Comparison of ENCODE assay signal across 32 cellular contexts in the genomic region with DNA sequence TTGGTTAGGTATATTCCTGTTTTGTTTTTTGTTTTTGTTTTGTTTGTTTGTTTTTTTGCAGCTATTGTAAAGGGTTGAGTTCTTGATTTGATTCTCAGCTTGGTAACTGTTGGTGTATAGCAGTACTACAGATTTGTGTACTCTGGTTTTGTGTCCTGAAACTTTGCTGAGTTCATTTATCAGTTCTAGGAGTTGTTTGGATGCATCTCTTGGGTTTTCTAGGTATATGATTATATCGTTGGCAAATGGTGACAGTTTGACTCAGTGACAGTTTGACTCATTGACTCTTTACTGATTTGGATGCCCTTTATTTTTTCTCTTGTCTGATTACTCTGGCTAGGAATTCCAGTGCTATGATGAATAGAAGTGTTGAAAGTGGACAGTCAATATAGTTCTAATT.
"Had no signal": no experiment of that assay in that cellular context is flagged by ENCODE, and none has a peak within 500 bp of the region (broad histone marks: within the 10 kb centered on the region; RNA-seq: fewer than 3 reads in every experiment).

No MANE protein-coding gene starts in this region.

- H3K4me3 Mint-ChIP-seq: activated naive CD8-positive, alpha-beta T cell; activated T-cell treated with anti-CD3 and anti-CD28 coated beads, Interleukin-2, amount 50 U/mL, for 24 hours; naive thymus-derived CD8-positive, alpha-beta T cell; neural crest cell; stimulated activated memory B cell treated with anti-CD40 and anti-IgM and Interleukin-4, amounts not matched to agents 10 μg/mL and 1 μg/mL and 100 μg/mL, for 72 hours; T-helper 17 cell; WTC11 had no signal

- H3K4me1 ChIP-seq: gastrocnemius medialis, left lung, lower lobe of right lung, parathyroid adenoma, psoas muscle, sigmoid colon, suprapubic skin, tibial artery, upper lobe of right lung had no signal

- H3K27ac Mint-ChIP-seq: activated naive CD8-positive, alpha-beta T cell; activated T-cell treated with anti-CD3 and anti-CD28 coated beads, Interleukin-2, amount 50 U/mL, for 24 hours; stimulated activated memory B cell treated with anti-CD40 and anti-IgM and Interleukin-4, amounts not matched to agents 10 μg/mL and 1 μg/mL and 100 μg/mL, for 72 hours; T-helper 17 cell; WTC11 had no signal

- H3K9me3 Mint-ChIP-seq: activated T-cell treated with anti-CD3 and anti-CD28 coated beads, Interleukin-2, amount 50 U/mL, for 24 hours; naive thymus-derived CD8-positive, alpha-beta T cell; neural crest cell; stimulated activated memory B cell treated with anti-CD40 and anti-IgM and Interleukin-4, amounts not matched to agents 10 μg/mL and 1 μg/mL and 100 μg/mL, for 72 hours; WTC11 had no signal

- FAIRE-seq: astrocyte, islet of Langerhans had no signal

- H3K27ac ChIP-seq: brain microvascular endothelial cell, coronary artery, dorsolateral prefrontal cortex, gastrocnemius medialis, left lung, lower lobe of right lung, parathyroid adenoma, psoas muscle, sigmoid colon, suprapubic skin, tibial artery, upper lobe of right lung had no signal

- H3K79me2 ChIP-seq: parathyroid adenoma had no signal

- H3K27me3 ChIP-seq: brain microvascular endothelial cell, dorsolateral prefrontal cortex, gastrocnemius medialis, left lung, sigmoid colon, suprapubic skin, tibial artery, upper lobe of right lung had no signal

- H3K9ac ChIP-seq: parathyroid adenoma had no signal

- H3K9me3 ChIP-seq: gastrocnemius medialis, left lung, lower lobe of right lung, psoas muscle, sigmoid colon, suprapubic skin, tibial artery, upper lobe of right lung had no signal

- ATAC-seq: gastrocnemius medialis; left lung; lower lobe of right lung; naive thymus-derived CD8-positive, alpha-beta T cell; psoas muscle; SK-N-SH treated with all-trans-retinoic acid at 6 μM for 48 hours; stimulated activated memory B cell treated with anti-CD40 and anti-IgM and Interleukin-4, amounts not matched to agents 10 μg/mL and 1 μg/mL and 100 μg/mL, for 72 hours; T-helper 17 cell; upper lobe of right lung; WTC11 had no signal

- DNase-seq: activated CD4-positive, alpha-beta T cell treated with anti-CD3 and anti-CD28 coated beads for 48 hours; activated CD8-positive, alpha-beta memory T cell treated with anti-CD3 and anti-CD28 coated beads, Interleukin-2, amount 50 U/mL, for 48 hours; activated effector memory CD4-positive, alpha-beta T cell treated with anti-CD3 and anti-CD28 coated beads, Interleukin-2, amount 50 U/mL, for 16 hours; activated T-cell treated with anti-CD3 and anti-CD28 coated beads, Interleukin-2, amount 50 U/mL, for 24 hours; brain microvascular endothelial cell; dorsolateral prefrontal cortex; effector memory CD4-positive, alpha-beta T cell; gastrocnemius medialis; glutamatergic neuron; left lung; lower lobe of right lung; mesenchymal stem cell; nucleus accumbens; psoas muscle; sigmoid colon; small intestine; stimulated activated CD4-positive, alpha-beta T cell treated with anti-CD3 and anti-CD28 coated beads, Interleukin-4, amount 100 ng/mL, for 24 hours; T-helper 17 cell; T1000; tibial artery; upper lobe of right lung had no signal

- H2AFZ ChIP-seq: parathyroid adenoma had no signal

- H3K36me3 ChIP-seq: brain microvascular endothelial cell, gastrocnemius medialis, left lung, lower lobe of right lung, sigmoid colon, suprapubic skin, tibial artery, upper lobe of right lung had no signal

- H3K4me3 ChIP-seq: coronary artery, dorsolateral prefrontal cortex, gastrocnemius medialis, left lung, lower lobe of right lung, psoas muscle, sigmoid colon, suprapubic skin, tibial artery, upper lobe of right lung had no signal

- H3K4me1 Mint-ChIP-seq: neural crest cell; stimulated activated memory B cell treated with anti-CD40 and anti-IgM and Interleukin-4, amounts not matched to agents 10 μg/mL and 1 μg/mL and 100 μg/mL, for 72 hours; WTC11 had no signal

- H3K27me3 Mint-ChIP-seq: activated naive CD8-positive, alpha-beta T cell; activated T-cell treated with anti-CD3 and anti-CD28 coated beads, Interleukin-2, amount 50 U/mL, for 24 hours; naive thymus-derived CD8-positive, alpha-beta T cell; stimulated activated memory B cell treated with anti-CD40 and anti-IgM and Interleukin-4, amounts not matched to agents 10 μg/mL and 1 μg/mL and 100 μg/mL, for 72 hours; T-helper 17 cell had no signal
